25 cellular contexts compared by ENCODE assay signal in the genomic region with DNA sequence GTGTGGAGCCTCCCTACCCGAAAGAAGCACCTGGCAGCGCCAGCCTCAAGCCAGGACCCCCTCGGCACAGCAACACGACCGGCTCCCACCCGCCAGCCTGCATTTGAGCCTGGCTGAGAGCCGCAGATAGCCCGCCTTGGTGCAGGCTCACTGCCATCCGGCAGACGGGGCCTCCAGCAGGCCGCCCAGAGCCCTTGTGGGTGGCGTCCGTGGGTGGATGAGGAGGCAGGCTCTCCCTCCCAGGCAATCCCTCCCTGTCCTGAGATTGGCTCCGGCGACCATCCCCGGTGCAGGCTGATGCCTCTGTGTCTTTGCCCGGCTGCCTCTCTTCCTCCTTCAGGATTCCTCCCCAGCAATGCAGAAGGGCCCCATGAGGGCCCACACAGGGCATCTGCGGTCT.
"Had no signal": no experiment of that assay in that cellular context is flagged by ENCODE, and none has a peak within 500 bp of the region (broad histone marks: within the 10 kb centered on the region; RNA-seq: fewer than 3 reads in every experiment).

No MANE protein-coding gene starts in this region.

- H3K27ac ChIP-seq: adrenal gland, body of pancreas, left lung, parathyroid adenoma, psoas muscle, vagina had no signal

- H3K9ac ChIP-seq: parathyroid adenoma had no signal

- H3K4me3 Mint-ChIP-seq: activated B cell treated with CpG ODN at 0.5 μM for 24 hours; activated naive CD8-positive, alpha-beta T cell treated with anti-CD3 and anti-CD28 coated beads for 36 hours; effector memory CD8-positive, alpha-beta T cell; immature natural killer cell; mesothelial cell of epicardium; naive B cell; nephron progenitor cell; T-cell; type B pancreatic cell had no signal

- H3K4me1 Mint-ChIP-seq: activated B cell treated with CpG ODN at 0.5 μM for 24 hours; activated naive CD8-positive, alpha-beta T cell treated with anti-CD3 and anti-CD28 coated beads for 36 hours; immature natural killer cell; mesothelial cell of epicardium; naive B cell; nephron progenitor cell; T-cell had no signal

- H3K9me3 Mint-ChIP-seq: activated B cell treated with CpG ODN at 0.5 μM for 24 hours; activated naive CD8-positive, alpha-beta T cell treated with anti-CD3 and anti-CD28 coated beads for 36 hours; effector memory CD8-positive, alpha-beta T cell; immature natural killer cell; mesothelial cell of epicardium; nephron progenitor cell; T-cell; type B pancreatic cell had no signal

- H3K79me2 ChIP-seq: parathyroid adenoma had no signal

- H3K9me3 ChIP-seq: adrenal gland, body of pancreas, left lung, psoas muscle, vagina had no signal

- H3K4me1 ChIP-seq: adrenal gland, body of pancreas, left lung, parathyroid adenoma, psoas muscle, vagina had no signal

- H3K4me3 ChIP-seq: adrenal gland, body of pancreas, left lung, psoas muscle, vagina had no signal

- DNase-seq: activated B cell treated with CpG ODN at 0.5 μM for 24 hours; activated CD4-positive, alpha-beta T cell treated with anti-CD3 and anti-CD28 coated beads, Interleukin-2, amount 50 U/mL, for 4 hours; activated effector memory CD4-positive, alpha-beta T cell treated with Interleukin-2 at 50 U/mL for 16 hours; activated naive CD4-positive, alpha-beta T cell treated with Interleukin-2 at 50 U/mL for 16 hours; activated naive CD8-positive, alpha-beta T cell treated with anti-CD3 and anti-CD28 coated beads for 36 hours; activated T-cell treated with anti-CD3 and anti-CD28 coated beads for 4 hours; adrenal gland; body of pancreas; cortex of kidney; effector memory CD8-positive, alpha-beta T cell; foreskin fibroblast; hypothalamus; immature natural killer cell; left lung; naive B cell; nephron progenitor cell; nucleus accumbens; psoas muscle; stimulated activated CD4-positive, alpha-beta T cell treated with anti-CD3 and anti-CD28 coated beads, Interleukin-15, amount 100 ng/mL, for 24 hours; stimulated activated naive CD8-positive, alpha-beta T cell treated with anti-CD3 and anti-CD28 coated beads, Interleukin-15, Interleukin-2, amounts not matched to agents 100 U/mL and 50 U/mL, for 24 hours; T-cell had no signal

- H3K27ac Mint-ChIP-seq: activated B cell treated with CpG ODN at 0.5 μM for 24 hours; activated naive CD8-positive, alpha-beta T cell treated with anti-CD3 and anti-CD28 coated beads for 36 hours; effector memory CD8-positive, alpha-beta T cell; immature natural killer cell; mesothelial cell of epicardium; nephron progenitor cell; T-cell; type B pancreatic cell had no signal

- H3K27me3 ChIP-seq: body of pancreas, left lung, vagina had no signal

- H2AFZ ChIP-seq: parathyroid adenoma had no signal

- H3K36me3 ChIP-seq: adrenal gland, left lung, vagina had no signal

- ATAC-seq: body of pancreas; effector memory CD8-positive, alpha-beta T cell; left lung; psoas muscle; stimulated activated naive CD8-positive, alpha-beta T cell treated with anti-CD3 and anti-CD28 coated beads, Interleukin-15, Interleukin-2, amounts not matched to agents 100 U/mL and 50 U/mL, for 24 hours; T-cell had no signal

- H3K27me3 Mint-ChIP-seq: activated naive CD8-positive, alpha-beta T cell treated with anti-CD3 and anti-CD28 coated beads for 36 hours had no signal
